Comparison of ENCODE assay signal across 8 cellular contexts in the genomic region with DNA sequence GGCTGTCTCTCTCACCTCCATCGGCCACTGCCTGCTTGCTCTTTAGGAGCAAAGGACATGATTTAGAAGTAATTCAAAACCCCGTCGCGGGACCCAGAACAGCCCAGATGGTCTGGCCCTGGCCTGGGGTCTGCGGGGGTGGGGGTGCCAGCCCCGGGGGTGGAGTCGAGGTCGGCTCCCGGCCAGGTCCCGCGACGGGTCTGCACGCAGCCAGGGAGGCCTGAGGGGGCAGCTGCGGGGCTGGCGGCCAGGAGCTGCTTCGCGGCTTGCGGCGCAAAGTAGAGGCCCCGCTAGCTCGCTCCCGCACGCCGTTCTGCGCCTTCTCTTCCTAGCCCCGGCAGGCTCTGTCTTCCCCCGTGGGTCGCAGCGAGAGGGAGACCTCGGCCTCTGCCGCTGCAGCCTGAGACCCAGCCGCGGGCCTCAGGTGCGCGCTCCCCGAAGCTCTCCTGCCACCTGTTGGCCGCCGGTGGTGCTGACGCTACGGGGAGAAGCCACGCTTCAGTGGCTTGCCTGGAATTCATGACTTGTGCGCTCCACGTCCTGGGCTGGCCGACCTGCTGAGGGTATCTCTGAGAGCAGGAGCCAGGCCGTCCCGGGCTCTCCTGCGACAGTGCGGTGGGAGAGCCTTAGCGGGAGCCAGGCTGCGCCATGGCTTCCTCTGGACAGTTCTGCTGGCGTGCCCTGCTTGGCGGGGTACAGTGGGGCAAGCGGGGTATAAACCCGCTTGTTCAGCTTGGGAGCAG.
A peak's percentile ranks its signal among the peaks of the same experiment; 100 is the strongest.
DNase-seq lines count a peak whose midpoint lies in the region; ATAC-seq and TF ChIP-seq lines count a peak whose summit lies in the region.

No MANE protein-coding gene starts in this region.

- no peaks in the 10 kb centered on the region for H3K27me3 ChIP-seq in liver (ENCODE audit: control insufficient read depth in 4 of 4, insufficient read depth in 4 of 4, low read length in 3 of 4)

- DNase-seq in SIG-M5 treated with dmso at 0.1 percent for 504 hours (lab: John Stamatoyannopoulos, UW; ENCODE audit: unreplicated experiment) (peak; percentile 36), SIG-M5 (lab: John Stamatoyannopoulos, UW) (no peak), NCI-H345 (lab: John Stamatoyannopoulos, UW) (peak; percentile 77), dedifferentiated amniotic fluid mesenchymal stem cell (ENCODE audit: extremely low spot score) (peak; percentile 71)
- DNase-seq in activated CD4-positive, alpha-beta T cell treated with anti-CD3 and anti-CD28 coated beads for 48 hours: peak; percentile 86
- DNase-seq in stimulated activated CD4-positive, alpha-beta T cell treated with anti-CD3 and anti-CD28 coated beads, Interleukin-4, amount 100 ng/mL, for 48 hours (ENCODE audit: low read depth in 2 of 2): peak; percentile 63 to 68

- no peak overlapping the region for H3K27ac ChIP-seq in liver (ENCODE audit: low read depth in 1 of 2, low read length in 2 of 2)

- no peak overlapping the region for H3K9ac ChIP-seq in liver (ENCODE audit: low read depth in 1 of 2, low read length in 2 of 2)

- H3K36me3 ChIP-seq in liver (ENCODE audit: control insufficient read depth in 4 of 4, insufficient read depth in 3 of 4, low read depth in 1 of 4, low read length in 3 of 4): no peaks in the 10 kb centered on the region

- peak; percentile 87 for TF ChIP-seq CTCF in liver (IDR thresholded peaks at IDR 0.05; ENCODE audit: low read depth, low read length, missing input control)

- H3K9me3 ChIP-seq in liver (ENCODE audit: control insufficient read depth in 4 of 4, low read length in 3 of 4): no peaks in the 10 kb centered on the region

- peak; percentile 89 to 96 for TF ChIP-seq RAD21 in liver (IDR thresholded peaks at IDR 0.05)

- peaks cover 0 to 7% (median 2%) of the 10 kb centered on the region in 4 donors for H3K4me1 ChIP-seq in liver (ENCODE audit: control insufficient read depth in 4 of 4, insufficient read depth in 4 of 4, low read length in 3 of 4)

- peak overlapping the region; percentile 34 to 52 (median 46) for H3K4me3 ChIP-seq in liver (ENCODE audit: low read depth in 1 of 3, low read length in 3 of 3)

- peak; percentile 58 for ATAC-seq in HG03039 (IDR thresholded peaks at IDR 0.05; ENCODE audit: unreplicated experiment)

- WGBS in liver: 10% methylated on average over 54 of the region's 54 CpGs

TF ChIP-seq in liver, 16 proteins besides CTCF, POLR2A, EP300 and RAD21:
- TF ChIP-seq NR2F2 (IDR thresholded peaks at IDR 0.05) (no peak), HNF4G (IDR thresholded peaks at IDR 0.05) (no peak), JUND (IDR thresholded peaks at IDR 0.05) (no peak), TAF1 (conservative IDR thresholded peaks at IDR 0.05) (no peak), GABPA (IDR thresholded peaks at IDR 0.05 in 1 of 2, conservative IDR thresholded peaks at IDR 0.05 in 1 of 2) (no peak), FOXA2 (IDR thresholded peaks at IDR 0.05) (no peak)
- TF ChIP-seq, protein P1, sequence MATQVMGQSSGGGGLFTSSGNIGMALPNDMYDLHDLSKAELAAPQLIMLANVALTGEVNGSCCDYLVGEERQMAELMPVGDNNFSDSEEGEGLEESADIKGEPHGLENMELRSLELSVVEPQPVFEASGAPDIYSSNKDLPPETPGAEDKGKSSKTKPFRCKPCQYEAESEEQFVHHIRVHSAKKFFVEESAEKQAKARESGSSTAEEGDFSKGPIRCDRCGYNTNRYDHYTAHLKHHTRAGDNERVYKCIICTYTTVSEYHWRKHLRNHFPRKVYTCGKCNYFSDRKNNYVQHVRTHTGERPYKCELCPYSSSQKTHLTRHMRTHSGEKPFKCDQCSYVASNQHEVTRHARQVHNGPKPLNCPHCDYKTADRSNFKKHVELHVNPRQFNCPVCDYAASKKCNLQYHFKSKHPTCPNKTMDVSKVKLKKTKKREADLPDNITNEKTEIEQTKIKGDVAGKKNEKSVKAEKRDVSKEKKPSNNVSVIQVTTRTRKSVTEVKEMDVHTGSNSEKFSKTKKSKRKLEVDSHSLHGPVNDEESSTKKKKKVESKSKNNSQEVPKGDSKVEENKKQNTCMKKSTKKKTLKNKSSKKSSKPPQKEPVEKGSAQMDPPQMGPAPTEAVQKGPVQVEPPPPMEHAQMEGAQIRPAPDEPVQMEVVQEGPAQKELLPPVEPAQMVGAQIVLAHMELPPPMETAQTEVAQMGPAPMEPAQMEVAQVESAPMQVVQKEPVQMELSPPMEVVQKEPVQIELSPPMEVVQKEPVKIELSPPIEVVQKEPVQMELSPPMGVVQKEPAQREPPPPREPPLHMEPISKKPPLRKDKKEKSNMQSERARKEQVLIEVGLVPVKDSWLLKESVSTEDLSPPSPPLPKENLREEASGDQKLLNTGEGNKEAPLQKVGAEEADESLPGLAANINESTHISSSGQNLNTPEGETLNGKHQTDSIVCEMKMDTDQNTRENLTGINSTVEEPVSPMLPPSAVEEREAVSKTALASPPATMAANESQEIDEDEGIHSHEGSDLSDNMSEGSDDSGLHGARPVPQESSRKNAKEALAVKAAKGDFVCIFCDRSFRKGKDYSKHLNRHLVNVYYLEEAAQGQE (IDR thresholded peaks at IDR 0.05): no peak
